1 cellular context compared by ENCODE assay signal in genomic region chr18:49652841-49653240, GRCh38.
TF ChIP-seq lines count a peak whose summit lies in the region.

No MANE protein-coding gene starts in this region.

TF ChIP-seq in endothelial cell of umbilical vein, 7 proteins besides CTCF, POLR2A, EP300 and RAD21:
- no peak for TF ChIP-seq POLR2AphosphoS5 (IDR thresholded peaks at IDR 0.05; ENCODE audit: insufficient read depth, low read depth, low read length)
- no peak for TF ChIP-seq FOS (IDR thresholded peaks at IDR 0.05; ENCODE audit: borderline replicate concordance, insufficient read depth, low read length)
- TF ChIP-seq MYC (IDR thresholded peaks at IDR 0.05; ENCODE audit: low read depth, low read length): no peak
